Comparison of ENCODE assay signal across 8 cellular contexts in genomic region chr19:18612772-18613588, GRCh38. TPM values are rescaled to one million over a fixed set of nuclear protein-coding genes. Genes with fewer than 3 reads are reported as not detected.
DNase-seq lines count a peak whose midpoint lies in the region; ATAC-seq and TF ChIP-seq lines count a peak whose summit lies in the region.

Gene TMEM59L, plus strand, starts transcription at chr19:18612870. Its CDS starts 89 bp downstream, at chr19:18612959.

- H3K4me1 ChIP-seq in BE2C (no peaks in the 10 kb centered on the region), KMS-11 (ENCODE audit: low read depth, poor library complexity, severe bottlenecking) (no peaks in the 10 kb centered on the region)

- DNase-seq in BE2C (peak; percentile 54), superior temporal gyrus (ENCODE audit: extremely low spot score) (no peak), NCI-H2029 treated with DMSO at 0.1 percent for 48 hours (lab: John Stamatoyannopoulos, UW) (no peak)
- DNase-seq in activated naive CD8-positive, alpha-beta T cell treated with anti-CD3 and anti-CD28 coated beads, Interleukin-2, amount 10 ng/mL, durations not matched to agents 7 days and 5 days, result no peak
- no peak for DNase-seq in stimulated activated effector memory CD8-positive, alpha-beta T cell treated with anti-CD3 and anti-CD28 coated beads, Interleukin-12 subunit alpha, Interleukin-12 subunit beta, amount 100 ng/mL, for 72 hours (ENCODE audit: low spot score in 2 of 2)

- no peak within 1 kb of the TSS for H3K27ac Mint-ChIP-seq in activated naive CD8-positive, alpha-beta T cell treated with anti-CD3 and anti-CD28 coated beads, Interleukin-2, amount 10 ng/mL, durations not matched to agents 7 days and 5 days
- H3K27ac Mint-ChIP-seq in stimulated activated effector memory CD8-positive, alpha-beta T cell treated with anti-CD3 and anti-CD28 coated beads, Interleukin-12 subunit alpha, Interleukin-12 subunit beta, amount 100 ng/mL, for 72 hours, result no peak within 1 kb of the TSS

- H3K4me3 ChIP-seq in BE2C (ENCODE audit: low read depth, low read length), result peak within 1 kb of the TSS; percentile 38
- no peak within 1 kb of the TSS for H3K4me3 ChIP-seq in KMS-11 (IDR thresholded peaks at IDR 0.05; ENCODE audit: insufficient read depth, low read depth, low read length)
- H3K4me3 ChIP-seq in iPS-11a (ENCODE audit: low read depth, low read length), result peak within 1 kb of the TSS; percentile 47

- POLR2A ChIA-PET in activated naive CD8-positive, alpha-beta T cell treated with anti-CD3 and anti-CD28 coated beads, Interleukin-2, amount 10 ng/mL, durations not matched to agents 7 days and 5 days (lab: Charles Lee), result interaction anchor here (0.5 to 0.7 kb wide), 2 partner anchors 18 to 66 kb away, joined by 3 read pairs; no protein-coding TSS in a partner anchor

- no peaks in the 10 kb centered on the region for H3K79me2 ChIP-seq in KMS-11 (ENCODE audit: insufficient read depth, low read depth)

- TF ChIP-seq CTCF in BE2C (IDR thresholded peaks at IDR 0.05; ENCODE audit: low read depth, low read length), result no peak
- no peak for TF ChIP-seq CTCF in KMS-11 (conservative IDR thresholded peaks at IDR 0.05; ENCODE audit: low read depth, low read length)

- no peak within 1 kb of the TSS for H3K27ac ChIP-seq in KMS-11

- no peaks in the 10 kb centered on the region for H3K36me3 Mint-ChIP-seq in activated naive CD8-positive, alpha-beta T cell treated with anti-CD3 and anti-CD28 coated beads, Interleukin-2, amount 10 ng/mL, durations not matched to agents 7 days and 5 days
- no peaks in the 10 kb centered on the region for H3K36me3 Mint-ChIP-seq in stimulated activated effector memory CD8-positive, alpha-beta T cell treated with anti-CD3 and anti-CD28 coated beads, Interleukin-12 subunit alpha, Interleukin-12 subunit beta, amount 100 ng/mL, for 72 hours

- peak within 1 kb of the TSS; percentile 63; the same call in 1 of the 2 replicates for H3K4me2 ChIP-seq in KMS-11

- no peaks in the 10 kb centered on the region for H4K20me1 ChIP-seq in KMS-11 (ENCODE audit: insufficient read depth)

- H3K9ac ChIP-seq in KMS-11, result no peak within 1 kb of the TSS

- H3K27me3 Mint-ChIP-seq in activated naive CD8-positive, alpha-beta T cell treated with anti-CD3 and anti-CD28 coated beads, Interleukin-2, amount 10 ng/mL, durations not matched to agents 7 days and 5 days, result peaks cover 72% of the 10 kb centered on the region

- H3K4me1 Mint-ChIP-seq in activated naive CD8-positive, alpha-beta T cell treated with anti-CD3 and anti-CD28 coated beads, Interleukin-2, amount 10 ng/mL, durations not matched to agents 7 days and 5 days, result peaks cover 9% of the 10 kb centered on the region
- H3K4me1 Mint-ChIP-seq in stimulated activated effector memory CD8-positive, alpha-beta T cell treated with anti-CD3 and anti-CD28 coated beads, Interleukin-12 subunit alpha, Interleukin-12 subunit beta, amount 100 ng/mL, for 72 hours, result peaks cover 25% of the 10 kb centered on the region

- peak within 1 kb of the TSS; percentile 41 for H2AFZ ChIP-seq in KMS-11 (ENCODE audit: low read depth)

- H3K9me3 Mint-ChIP-seq in activated naive CD8-positive, alpha-beta T cell treated with anti-CD3 and anti-CD28 coated beads, Interleukin-2, amount 10 ng/mL, durations not matched to agents 7 days and 5 days, result no peaks in the 10 kb centered on the region
- H3K9me3 Mint-ChIP-seq in stimulated activated effector memory CD8-positive, alpha-beta T cell treated with anti-CD3 and anti-CD28 coated beads, Interleukin-12 subunit alpha, Interleukin-12 subunit beta, amount 100 ng/mL, for 72 hours, result no peaks in the 10 kb centered on the region

- H3K27me3 ChIP-seq in BE2C (peaks cover 73% of the 10 kb centered on the region), KMS-11 (ENCODE audit: insufficient read depth, low read depth) (peaks cover 93% of the 10 kb centered on the region)

- H3K36me3 ChIP-seq in BE2C (no peaks in the 10 kb centered on the region), KMS-11 (ENCODE audit: insufficient read depth) (no peaks in the 10 kb centered on the region)

- no peaks in the 10 kb centered on the region for H3K9me3 ChIP-seq in BE2C

- peak within 1 kb of the TSS; percentile 58 for H3K4me3 Mint-ChIP-seq in activated naive CD8-positive, alpha-beta T cell treated with anti-CD3 and anti-CD28 coated beads, Interleukin-2, amount 10 ng/mL, durations not matched to agents 7 days and 5 days
- peak within 1 kb of the TSS; percentile 62 for H3K4me3 Mint-ChIP-seq in stimulated activated effector memory CD8-positive, alpha-beta T cell treated with anti-CD3 and anti-CD28 coated beads, Interleukin-12 subunit alpha, Interleukin-12 subunit beta, amount 100 ng/mL, for 72 hours

- peak; percentile 38 for ATAC-seq in activated naive CD8-positive, alpha-beta T cell treated with anti-CD3 and anti-CD28 coated beads, Interleukin-2, amount 10 ng/mL, durations not matched to agents 7 days and 5 days (ENCODE audit: low read depth)
- peak; percentile 29 for ATAC-seq in stimulated activated effector memory CD8-positive, alpha-beta T cell treated with anti-CD3 and anti-CD28 coated beads, Interleukin-12 subunit alpha, Interleukin-12 subunit beta, amount 100 ng/mL, for 72 hours
- no peak for ATAC-seq in GM21515 (IDR thresholded peaks at IDR 0.05; ENCODE audit: unreplicated experiment)

RNA-seq across cellular contexts. Expression of gene TMEM59L, which starts in this region (rescaled TPM):
- polyA plus RNA-seq in BE2C (2012; ENCODE audit: insufficient read depth, insufficient read length, low read depth), result 69.1 TPM
- total RNA-seq in activated naive CD8-positive, alpha-beta T cell treated with anti-CD3 and anti-CD28 coated beads, Interleukin-2, amount 10 ng/mL, durations not matched to agents 7 days and 5 days, result under 1 TPM in 1 of 2 experiments, not detected in 1; 0.19 TPM

Comparison
In these comparisons a context has a peak if more than half of its experiments do, and no peak if none do; other contexts are left out.
1. Peak in ATAC-seq in activated naive CD8-positive, alpha-beta T cell treated with anti-CD3 and anti-CD28 coated beads, Interleukin-2, amount 10 ng/mL, durations not matched to agents 7 days and 5 days; RNA of the gene not detected or under 1 TPM.